In the genomic region with DNA sequence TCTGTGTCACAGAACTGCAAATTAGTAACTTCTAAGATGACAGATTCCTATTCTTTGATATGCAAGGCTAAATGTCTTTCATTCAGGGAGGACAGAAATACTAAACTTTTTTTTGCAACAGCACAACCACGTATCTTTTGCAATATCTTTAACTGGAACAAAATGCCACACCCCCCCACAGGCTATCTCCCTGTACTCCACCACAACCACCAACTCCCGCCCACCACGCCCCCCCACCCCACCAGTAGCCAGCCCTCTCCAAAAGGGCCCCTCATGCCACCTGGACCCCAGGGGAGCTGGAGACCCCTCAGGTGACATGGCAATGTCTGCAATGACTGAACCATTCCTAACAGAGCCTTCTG, we compare ENCODE assay signal across 16 cellular contexts.
A peak's percentile ranks its signal among the peaks of the same experiment; 100 is the strongest.
DNase-seq lines count a peak whose midpoint lies in the region; TF ChIP-seq lines count a peak whose summit lies in the region.
"Had no signal": no experiment of that assay in that cellular context is flagged by ENCODE, and none has a peak within 500 bp of the region (broad histone marks: within the 10 kb centered on the region; RNA-seq: fewer than 3 reads in every experiment).

No MANE protein-coding gene starts in this region.

- no peak overlapping the region for H2BK5ac ChIP-seq in mesendoderm (ENCODE audit: low read length)

- H3K36me3 ChIP-seq in HUES6 (ENCODE audit: control insufficient read depth, insufficient read depth, low read length) (no peaks in the 10 kb centered on the region), mucosa of stomach (ENCODE audit: control insufficient read depth, insufficient read depth, low read length) (no peaks in the 10 kb centered on the region), stomach smooth muscle (ENCODE audit: control insufficient read depth in 2 of 2, insufficient read depth in 2 of 2, low read length in 2 of 2) (no peaks in the 10 kb centered on the region), mesendoderm (ENCODE audit: control insufficient read depth, insufficient read depth, low read length) (no peaks in the 10 kb centered on the region)
- H3K36me3 ChIP-seq: gastrocnemius medialis had no signal

- peaks cover 56% of the 10 kb centered on the region for H3K79me2 ChIP-seq in mesendoderm (ENCODE audit: control insufficient read depth, insufficient read depth, low read length)

- no peak overlapping the region for H4K5ac ChIP-seq in mesendoderm (ENCODE audit: low read length)

- H4K8ac ChIP-seq in mesendoderm (ENCODE audit: low read depth, low read length): no peak overlapping the region

- H3K27me3 Mint-ChIP-seq in brain: peaks cover 1% of the 10 kb centered on the region

- no CpG with 5 or more reads among the region's 3 CpGs for WGBS in mesendoderm (ENCODE audit: extremely low coverage, insufficient coverage, low lambda C conversion rate)

- no peak for TF ChIP-seq CTCF in brain (conservative IDR thresholded peaks at IDR 0.05)

- DNase-seq in mesendoderm (no peak), SKM-1 (lab: John Stamatoyannopoulos, UW; ENCODE audit: unreplicated experiment) (no peak), COR-L47 (lab: John Stamatoyannopoulos, UW) (no peak)
- no peak for DNase-seq in activated CD4-positive, alpha-beta T cell treated with anti-CD3 and anti-CD28 coated beads, Interleukin-2, amount 50 U/mL, for 4 hours
- DNase-seq: activated CD4-positive, alpha-beta T cell treated with anti-CD3 and anti-CD28 coated beads for 4 hours; activated naive CD4-positive, alpha-beta T cell treated with anti-CD3 and anti-CD28 coated beads, Interleukin-2, amount 50 U/mL, for 16 hours; effector CD8-positive, alpha-beta T cell; gastrocnemius medialis; kidney; NCI-H2081 treated with DMSO at 0.1 percent for 48 hours; stimulated activated CD4-positive, alpha-beta T cell treated with anti-CD3 and anti-CD28 coated beads, Interleukin-1b, Interleukin-23, amount 100 ng/mL, for 48 hours; T-helper 17 cell had no signal

- H3K79me1 ChIP-seq in mesendoderm (ENCODE audit: low read length): peaks cover 53% of the 10 kb centered on the region

- peaks cover 0 to 9% (median 6%) of the 10 kb centered on the region in 5 experiments for H3K9me3 Mint-ChIP-seq in brain

- H3K9ac ChIP-seq in HUES6 (ENCODE audit: low read length): no peak overlapping the region
- peak overlapping the region; percentile 29 for H3K9ac ChIP-seq in mucosa of stomach (ENCODE audit: low read length)
- H3K9ac ChIP-seq in stomach smooth muscle (ENCODE audit: low read length in 2 of 2): peak overlapping the region in 1 of 2 donors; percentile 14
- no peak overlapping the region for H3K9ac ChIP-seq in mesendoderm (ENCODE audit: low read length)

- no peak overlapping the region for H3K27ac ChIP-seq in HUES6 (ENCODE audit: low read depth, low read length)
- peak overlapping the region; percentile 84 for H3K27ac ChIP-seq in stomach smooth muscle (ENCODE audit: low read length)
- no peak overlapping the region for H3K27ac ChIP-seq in mesendoderm (ENCODE audit: low read depth, low read length)
- H3K27ac ChIP-seq: gastrocnemius medialis had no signal

- no peak overlapping the region for H3K4ac ChIP-seq in mesendoderm (ENCODE audit: low read depth, low read length)

- H3K56ac ChIP-seq in mesendoderm (ENCODE audit: low read length): no peak overlapping the region

- H3K4me1 ChIP-seq in HUES6 (ENCODE audit: control insufficient read depth, insufficient read depth, low read length): peaks cover 26% of the 10 kb centered on the region
- H3K4me1 ChIP-seq in mucosa of stomach (ENCODE audit: control insufficient read depth, insufficient read depth, low read length): peaks cover 12% of the 10 kb centered on the region
- peaks cover 45% of the 10 kb centered on the region for H3K4me1 ChIP-seq in stomach smooth muscle (ENCODE audit: control insufficient read depth, insufficient read depth, low read length)
- H3K4me1 ChIP-seq in mesendoderm (ENCODE audit: control insufficient read depth, low read depth, low read length): peaks cover 8% of the 10 kb centered on the region
- H3K4me1 ChIP-seq: gastrocnemius medialis had no signal

- peak overlapping the region; percentile 57 to 93 (median 82) for H3K27ac Mint-ChIP-seq in brain
- H3K27ac Mint-ChIP-seq: T-helper 17 cell had no signal

- H3K9me3 ChIP-seq in HUES6 (ENCODE audit: control insufficient read depth, insufficient read depth, low read depth, low read length) (0 out of 2 replicates have a peak, but pooled peaks cover 9% of the 10 kb centered on the region), mucosa of stomach (ENCODE audit: control insufficient read depth, low read length) (no peaks in the 10 kb centered on the region), stomach smooth muscle (ENCODE audit: control insufficient read depth in 2 of 2, low read length in 2 of 2) (no peaks in the 10 kb centered on the region)
- H3K9me3 ChIP-seq: gastrocnemius medialis had no signal

- H3K4me3 ChIP-seq in HUES6 (ENCODE audit: low read depth, low read length) (peak overlapping the region; percentile 24; the same call in 1 of the 2 replicates), mucosa of stomach (ENCODE audit: low read length) (no peak overlapping the region), stomach smooth muscle (ENCODE audit: low read length in 2 of 2) (peak overlapping the region in 1 of 2 donors; percentile 60), mesendoderm (ENCODE audit: low read length) (no peak overlapping the region)
- H3K4me3 ChIP-seq: gastrocnemius medialis had no signal

- H2BK120ac ChIP-seq in mesendoderm (ENCODE audit: low read depth, low read length): no peak overlapping the region

- H3K23ac ChIP-seq in mesendoderm (ENCODE audit: low read length): no peak overlapping the region

- no peaks in the 10 kb centered on the region for H3K27me3 ChIP-seq in HUES6 (ENCODE audit: control insufficient read depth, insufficient read depth, low read length)
- H3K27me3 ChIP-seq in mucosa of stomach (ENCODE audit: control insufficient read depth, insufficient read depth, low read length): no peaks in the 10 kb centered on the region
- H3K27me3 ChIP-seq in stomach smooth muscle (ENCODE audit: control insufficient read depth in 1 of 2, insufficient read depth in 2 of 2, low read length in 2 of 2): no peaks in the 10 kb centered on the region
- H3K27me3 ChIP-seq in mesendoderm (ENCODE audit: insufficient read depth, low read length, poor library complexity): no peaks in the 10 kb centered on the region
- H3K27me3 ChIP-seq: gastrocnemius medialis had no signal

- no peaks in the 10 kb centered on the region for H3K36me3 Mint-ChIP-seq in brain

- no peak overlapping the region for H2BK15ac ChIP-seq in mesendoderm (replicated peaks; ENCODE audit: low read depth)

- H3K4me2 ChIP-seq in mesendoderm (ENCODE audit: low read length): no peak overlapping the region

- peak overlapping the region; percentile 45 to 79 (median 63) for H3K4me3 Mint-ChIP-seq in brain
- H3K4me3 Mint-ChIP-seq: T-helper 17 cell had no signal

- H3K18ac ChIP-seq in mesendoderm (ENCODE audit: low read length): no peak overlapping the region

- peaks cover 29% of the 10 kb centered on the region for H3K4me1 Mint-ChIP-seq in brain

- no peak overlapping the region for H2AK5ac ChIP-seq in mesendoderm (ENCODE audit: low read length)
